In genomic region chr16:29662000-29662728, GRCh38 we compare ENCODE assay signal across 15 cellular contexts. TPM values are rescaled to one million over a fixed set of nuclear protein-coding genes. Genes with fewer than 3 reads are reported as not detected.
DNase-seq lines count a peak whose midpoint lies in the region; ATAC-seq, FAIRE-seq and TF ChIP-seq lines count a peak whose summit lies in the region.
"Had no signal": no experiment of that assay in that cellular context is flagged by ENCODE, and none has a peak within 500 bp of the region (broad histone marks: within the 10 kb centered on the region; RNA-seq: fewer than 3 reads in every experiment).

No MANE protein-coding gene starts in this region.

- no peak for TF ChIP-seq POLR2A in GM12892 (IDR thresholded peaks at IDR 0.05; ENCODE audit: low read depth, low read length)

- H3K27ac Mint-ChIP-seq in CD4-positive, alpha-beta memory T cell = peak overlapping the region; percentile 94 to 100 (median 96)
- peak overlapping the region; percentile 91 for H3K27ac Mint-ChIP-seq in activated CD4-positive, alpha-beta memory T cell treated with anti-CD3 and anti-CD28 coated beads, Interleukin-2, amount 10 ng/mL, durations not matched to agents 7 days and 5 days
- peak overlapping the region; percentile 90 to 99 (median 98) for H3K27ac Mint-ChIP-seq in naive thymus-derived CD4-positive, alpha-beta T cell
- H3K27ac Mint-ChIP-seq: mesothelial cell of epicardium had no signal

- CTCF ChIA-PET in CD4-positive, alpha-beta memory T cell (lab: Charles Lee; ENCODE audit: partially characterized antibody) = interaction anchor here (1.0 to 1.9 kb wide), 2 partner anchors 20 to 39 kb away, joined by 4 to 12 read pairs; no protein-coding TSS in a partner anchor
- CTCF ChIA-PET in activated CD4-positive, alpha-beta memory T cell treated with anti-CD3 and anti-CD28 coated beads, Interleukin-2, amount 10 ng/mL, durations not matched to agents 7 days and 5 days (lab: Charles Lee) = interaction anchor here (1.0 to 2.7 kb wide), 3 partner anchors 20 to 38 kb away, joined by 3 to 9 read pairs (median 5); no protein-coding TSS in a partner anchor
- CTCF ChIA-PET in naive thymus-derived CD4-positive, alpha-beta T cell (lab: Charles Lee) = interaction anchor here (0.5 to 1.5 kb wide), 5 partner anchors 9 to 154 kb away, joined by 3 to 5 read pairs (median 4); partner anchors contain the start of gene PAGR1

- H3K4me3 ChIP-seq in CD4-positive, alpha-beta memory T cell (ENCODE audit: low read length in 2 of 2) = peak overlapping the region; percentile 77 to 78
- H3K4me3 ChIP-seq in naive thymus-derived CD4-positive, alpha-beta T cell (ENCODE audit: low read length) = peak overlapping the region; percentile 95

- H3K27ac ChIP-seq in CD4-positive, alpha-beta memory T cell (ENCODE audit: low read depth, low read length) = peak overlapping the region; percentile 82
- H3K27ac ChIP-seq in naive thymus-derived CD4-positive, alpha-beta T cell (ENCODE audit: low read depth, low read length) = peak overlapping the region; percentile 94

- ATAC-seq in naive thymus-derived CD4-positive, alpha-beta T cell = no peak

- H3K27me3 Mint-ChIP-seq in CD4-positive, alpha-beta memory T cell = peaks cover 0 to 3% of the 10 kb centered on the region in 2 donors
- no peaks in the 10 kb centered on the region for H3K27me3 Mint-ChIP-seq in activated CD4-positive, alpha-beta memory T cell treated with anti-CD3 and anti-CD28 coated beads, Interleukin-2, amount 10 ng/mL, durations not matched to agents 7 days and 5 days
- no peaks in the 10 kb centered on the region for H3K27me3 Mint-ChIP-seq in naive thymus-derived CD4-positive, alpha-beta T cell

- H3K36me3 Mint-ChIP-seq in CD4-positive, alpha-beta memory T cell = peaks cover 26 to 40% of the 10 kb centered on the region in 2 donors
- peaks cover 41% of the 10 kb centered on the region for H3K36me3 Mint-ChIP-seq in activated CD4-positive, alpha-beta memory T cell treated with anti-CD3 and anti-CD28 coated beads, Interleukin-2, amount 10 ng/mL, durations not matched to agents 7 days and 5 days (ENCODE audit: low read depth)
- peaks cover 0 to 43% (median 10%) of the 10 kb centered on the region in 5 donors for H3K36me3 Mint-ChIP-seq in naive thymus-derived CD4-positive, alpha-beta T cell
- H3K36me3 Mint-ChIP-seq: mesothelial cell of epicardium had no signal

- H3K9me3 ChIP-seq in CD4-positive, alpha-beta memory T cell (ENCODE audit: control insufficient read depth in 1 of 2, low read length in 2 of 2) = no peaks in the 10 kb centered on the region
- no peaks in the 10 kb centered on the region for H3K9me3 ChIP-seq in naive thymus-derived CD4-positive, alpha-beta T cell (ENCODE audit: control insufficient read depth in 2 of 3, low read length in 3 of 3)
- H3K9me3 ChIP-seq: Caco-2 had no signal

- POLR2A ChIA-PET in CD4-positive, alpha-beta memory T cell (lab: Charles Lee; ENCODE audit: partially characterized antibody) = interaction anchor here (0.6 to 7.4 kb wide), 15 partner anchors 7 to 403 kb away, joined by 3 to 75 read pairs (median 5); partner anchors contain the start of genes ALDOA, CDIPT, MAZ and PAGR1
- POLR2A ChIA-PET in activated CD4-positive, alpha-beta memory T cell treated with anti-CD3 and anti-CD28 coated beads, Interleukin-2, amount 10 ng/mL, durations not matched to agents 7 days and 5 days (lab: Charles Lee) = interaction anchor here (0.6 to 7.0 kb wide), 12 partner anchors 10 to 158 kb away, joined by 3 to 37 read pairs (median 4); partner anchors contain the start of genes KIF22, MVP and QPRT
- POLR2A ChIA-PET in naive thymus-derived CD4-positive, alpha-beta T cell (lab: Charles Lee) = interaction anchor here (0.6 to 1.8 kb wide), 12 partner anchors 8 to 404 kb away, joined by 3 to 7 read pairs (median 3); partner anchors contain the start of genes ALDOA, KCTD13 and QPRT

- peaks cover 59% of the 10 kb centered on the region for H3K4me1 ChIP-seq in CD4-positive, alpha-beta memory T cell (ENCODE audit: insufficient read depth, low read length)
- H3K4me1 ChIP-seq in naive thymus-derived CD4-positive, alpha-beta T cell (ENCODE audit: control insufficient read depth in 2 of 2, insufficient read depth in 2 of 2, low read length in 2 of 2) = peaks cover 24 to 43% of the 10 kb centered on the region in 2 donors

- peaks cover 35 to 81% (median 52%) of the 10 kb centered on the region in 4 donors for H3K4me1 Mint-ChIP-seq in CD4-positive, alpha-beta memory T cell
- peaks cover 40% of the 10 kb centered on the region for H3K4me1 Mint-ChIP-seq in activated CD4-positive, alpha-beta memory T cell treated with anti-CD3 and anti-CD28 coated beads, Interleukin-2, amount 10 ng/mL, durations not matched to agents 7 days and 5 days
- H3K4me1 Mint-ChIP-seq in naive thymus-derived CD4-positive, alpha-beta T cell = peaks cover 37 to 70% (median 51%) of the 10 kb centered on the region in 7 donors

- H3K9me3 Mint-ChIP-seq in CD4-positive, alpha-beta memory T cell = peaks cover 0 to 5% (median 0%) of the 10 kb centered on the region in 8 donors
- H3K9me3 Mint-ChIP-seq in activated CD4-positive, alpha-beta memory T cell treated with anti-CD3 and anti-CD28 coated beads, Interleukin-2, amount 10 ng/mL, durations not matched to agents 7 days and 5 days = no peaks in the 10 kb centered on the region
- peaks cover 0 to 5% (median 0%) of the 10 kb centered on the region in 11 donors for H3K9me3 Mint-ChIP-seq in naive thymus-derived CD4-positive, alpha-beta T cell
- H3K9me3 Mint-ChIP-seq: mesothelial cell of epicardium had no signal

- no peaks in the 10 kb centered on the region for H3K27me3 ChIP-seq in CD4-positive, alpha-beta memory T cell (ENCODE audit: insufficient read depth, low read length)
- no peaks in the 10 kb centered on the region for H3K27me3 ChIP-seq in naive thymus-derived CD4-positive, alpha-beta T cell (ENCODE audit: control insufficient read depth in 2 of 2, insufficient read depth in 2 of 2, low read length in 2 of 2)

- peak overlapping the region; percentile 97 to 99 (median 99) for H3K4me3 Mint-ChIP-seq in CD4-positive, alpha-beta memory T cell
- H3K4me3 Mint-ChIP-seq in activated CD4-positive, alpha-beta memory T cell treated with anti-CD3 and anti-CD28 coated beads, Interleukin-2, amount 10 ng/mL, durations not matched to agents 7 days and 5 days = peak overlapping the region; percentile 95
- H3K4me3 Mint-ChIP-seq in naive thymus-derived CD4-positive, alpha-beta T cell = peak overlapping the region; percentile 91 to 99 (median 98)
- H3K4me3 Mint-ChIP-seq: mesothelial cell of epicardium had no signal

- peak; percentile 62 for FAIRE-seq in GM12892 (lab: Jason Lieb, UNC)

- intact Hi-C loops in CD4-positive, alpha-beta memory T cell (cut with micrococcal nuclease) = loop anchor here (2.0 kb wide), 1 partner anchor 49 kb away; no protein-coding TSS in a partner anchor
- intact Hi-C loops in naive thymus-derived CD4-positive, alpha-beta T cell (cut with micrococcal nuclease) = no loop called here

- DNase-seq in CD4-positive, alpha-beta memory T cell = no peak
- DNase-seq in GM12892 (ENCODE audit: insufficient read length) (no peak), cerebellar cortex (ENCODE audit: low spot score) (no peak), RKO (ENCODE audit: low spot score) (no peak), NCI-H69 (lab: John Stamatoyannopoulos, UW) (no peak)
- DNase-seq in activated CD4-positive, alpha-beta memory T cell treated with anti-CD3 and anti-CD28 coated beads, Interleukin-2, amount 10 ng/mL, durations not matched to agents 7 days and 5 days = no peak
- no peak for DNase-seq in naive thymus-derived CD4-positive, alpha-beta T cell
- no peak for DNase-seq in stimulated activated CD4-positive, alpha-beta T cell treated with anti-CD3 and anti-CD28 coated beads, Interleukin-4, amount 100 ng/mL, for 24 hours
- DNase-seq: activated effector memory CD4-positive, alpha-beta T cell treated with Interleukin-2 at 50 U/mL for 16 hours; Caco-2; caudate nucleus; NCI-H1092 treated with DMSO at 0.1 percent for 48 hours; NCI-H446 treated with DMSO at 0.1 percent for 48 hours; Right ventricle myocardium superior had no signal

- peaks cover 4% of the 10 kb centered on the region for H3K36me3 ChIP-seq in CD4-positive, alpha-beta memory T cell (ENCODE audit: insufficient read depth, low read length)
- no peaks in the 10 kb centered on the region for H3K36me3 ChIP-seq in naive thymus-derived CD4-positive, alpha-beta T cell (ENCODE audit: control insufficient read depth in 2 of 3, insufficient read depth in 3 of 3, low read length in 3 of 3)

RNA-seq across cellular contexts. Expression of gene SPN, which starts 0.9 kb away (rescaled TPM):
- total RNA-seq in CD4-positive, alpha-beta memory T cell = 100 to 1,000 TPM; 168 to 175 TPM
- polyA plus RNA-seq in CD4-positive, alpha-beta memory T cell = 100 to 1,000 TPM in 1 of 2 donors, 10 to 100 TPM in 1; 86.3 to 208 TPM
- polyA plus RNA-seq in GM12892 (2012; ENCODE audit: missing spikeins) = 58.5 TPM
- 100 to 1,000 TPM; 341 to 359 TPM for total RNA-seq in activated CD4-positive, alpha-beta memory T cell treated with anti-CD3 and anti-CD28 coated beads, Interleukin-2, amount 10 ng/mL, durations not matched to agents 7 days and 5 days
- 100 to 1,000 TPM in 4 of 5 experiments, 10 to 100 TPM in 1; 79.5 to 333 (median 124) TPM for total RNA-seq in naive thymus-derived CD4-positive, alpha-beta T cell
- 100 to 1,000 TPM in 1 of 2 donors, 10 to 100 TPM in 1; 96.0 to 183 TPM for polyA plus RNA-seq in naive thymus-derived CD4-positive, alpha-beta T cell
- total RNA-seq: Caco-2 had no signal

RNA-seq across cellular contexts. Expression of gene QPRT, which starts 16.8 kb away (rescaled TPM):
- total RNA-seq in CD4-positive, alpha-beta memory T cell = 1 to 10 TPM in 1 of 2 experiments, under 1 TPM in 1; 0.99 to 1.1 TPM
- polyA plus RNA-seq in CD4-positive, alpha-beta memory T cell = under 1 TPM; 0.53 to 0.69 TPM
- polyA plus RNA-seq in GM12892 (2012; ENCODE audit: missing spikeins) = 23.7 TPM
- total RNA-seq in activated CD4-positive, alpha-beta memory T cell treated with anti-CD3 and anti-CD28 coated beads, Interleukin-2, amount 10 ng/mL, durations not matched to agents 7 days and 5 days = 1 to 10 TPM; 8.3 to 9.3 TPM
- 1 to 10 TPM in 3 of 5 experiments, under 1 TPM in 2; 0.57 to 6.5 (median 1.4) TPM for total RNA-seq in naive thymus-derived CD4-positive, alpha-beta T cell
- polyA plus RNA-seq in naive thymus-derived CD4-positive, alpha-beta T cell = under 1 TPM; 0.54 to 0.66 TPM
